Comparison of ENCODE assay signal across 1 cellular context in the genomic region with DNA sequence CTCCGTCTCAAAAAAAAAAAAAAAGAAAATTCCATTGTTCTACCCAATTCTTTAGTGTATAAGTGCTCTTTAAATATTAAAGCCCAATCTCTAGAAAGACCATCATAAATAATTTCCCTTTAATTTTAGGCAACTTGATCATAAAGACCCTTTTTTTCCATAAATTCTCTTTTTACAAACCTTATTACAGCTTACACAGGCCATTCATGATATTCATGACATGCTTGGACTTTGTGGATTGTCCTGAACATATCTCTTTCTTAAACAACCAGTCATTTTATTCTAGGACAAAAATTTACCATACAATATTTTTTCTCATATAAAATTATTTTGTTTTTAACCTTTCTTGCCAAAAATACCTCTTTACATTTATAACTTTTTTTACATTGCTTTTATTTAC.
A peak's percentile ranks its signal among the peaks of the same experiment; 100 is the strongest.
TF ChIP-seq lines count a peak whose summit lies in the region.

No MANE protein-coding gene starts in this region.

TF ChIP-seq in HEK293, 187 proteins besides CTCF, POLR2A, EP300 and RAD21 (continued from another document):
- TF ChIP-seq, protein P1, sequence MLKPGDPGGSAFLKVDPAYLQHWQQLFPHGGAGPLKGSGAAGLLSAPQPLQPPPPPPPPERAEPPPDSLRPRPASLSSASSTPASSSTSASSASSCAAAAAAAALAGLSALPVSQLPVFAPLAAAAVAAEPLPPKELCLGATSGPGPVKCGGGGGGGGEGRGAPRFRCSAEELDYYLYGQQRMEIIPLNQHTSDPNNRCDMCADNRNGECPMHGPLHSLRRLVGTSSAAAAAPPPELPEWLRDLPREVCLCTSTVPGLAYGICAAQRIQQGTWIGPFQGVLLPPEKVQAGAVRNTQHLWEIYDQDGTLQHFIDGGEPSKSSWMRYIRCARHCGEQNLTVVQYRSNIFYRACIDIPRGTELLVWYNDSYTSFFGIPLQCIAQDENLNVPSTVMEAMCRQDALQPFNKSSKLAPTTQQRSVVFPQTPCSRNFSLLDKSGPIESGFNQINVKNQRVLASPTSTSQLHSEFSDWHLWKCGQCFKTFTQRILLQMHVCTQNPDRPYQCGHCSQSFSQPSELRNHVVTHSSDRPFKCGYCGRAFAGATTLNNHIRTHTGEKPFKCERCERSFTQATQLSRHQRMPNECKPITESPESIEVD (tag by site-specific recombination; IDR thresholded peaks at IDR 0.05): no peak
- TF ChIP-seq SETDB1 (IDR thresholded peaks at IDR 0.05; ENCODE audit: insufficient read length, low read length): peak; percentile 96
- TF ChIP-seq ZSCAN18 (tag by site-specific recombination; IDR thresholded peaks at IDR 0.05): no peak
